In the genomic region with DNA sequence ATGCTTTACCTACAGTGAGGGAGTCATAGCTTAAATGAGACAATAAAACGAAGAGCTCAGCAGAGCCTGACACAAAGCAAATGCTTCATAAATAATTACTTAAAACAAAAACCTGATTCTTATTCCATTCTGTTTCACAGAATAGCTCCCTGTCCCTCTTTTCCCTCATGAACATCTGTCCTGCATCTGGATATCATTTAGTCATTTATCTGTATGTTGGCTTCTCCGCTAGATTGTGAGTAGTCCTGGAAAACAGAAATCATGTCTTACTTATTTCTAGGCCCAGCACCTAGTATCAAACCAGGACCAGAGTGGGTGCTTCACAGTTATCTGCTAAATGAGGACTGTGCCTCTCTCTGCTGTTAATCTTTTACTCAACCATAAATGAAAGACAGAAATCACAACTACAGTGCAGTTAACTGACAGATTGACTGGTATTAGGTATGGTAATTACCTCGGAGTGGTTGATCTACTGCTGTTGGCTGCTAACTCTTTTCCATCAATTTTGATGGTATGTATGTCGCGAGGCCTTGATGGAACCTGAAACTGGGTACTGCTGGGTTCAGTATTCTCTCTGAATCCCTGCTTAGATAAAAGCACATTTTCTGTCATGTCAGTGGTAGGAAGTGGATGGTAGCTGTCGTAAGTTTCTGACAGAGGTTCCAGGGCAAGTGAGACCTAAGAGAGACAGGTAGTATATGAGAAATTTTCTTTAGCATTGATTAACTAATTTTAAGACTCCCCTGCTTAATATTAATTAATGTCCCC, we compare ENCODE assay signal across 11 cellular contexts. TPM values are rescaled to one million over a fixed set of nuclear protein-coding genes. Genes with fewer than 3 reads are reported as not detected.
A peak's percentile ranks its signal among the peaks of the same experiment; 100 is the strongest.
DNase-seq lines count a peak whose midpoint lies in the region; ATAC-seq, FAIRE-seq and TF ChIP-seq lines count a peak whose summit lies in the region.
"Had no signal": no experiment of that assay in that cellular context is flagged by ENCODE, and none has a peak within 500 bp of the region (broad histone marks: within the 10 kb centered on the region; RNA-seq: fewer than 3 reads in every experiment).

No MANE protein-coding gene starts in this region.

- CTCF ChIA-PET in HepG2 (lab: Yijun Ruan, JAX; ENCODE audit: low intra/inter-chr PET ratio, low total read pairs) = no interaction called here
- CTCF ChIA-PET in H1 (lab: Charles Lee; ENCODE audit: partially characterized antibody) = no interaction called here

- 0 out of 2 replicates have a peak overlapping the region, but pooled peaks have one; percentile 9 for H3K9ac ChIP-seq in HepG2 (ENCODE audit: insufficient read depth, low read depth, low read length)
- H3K9ac ChIP-seq in H1 (replicated peaks in 1 of 4; ENCODE audit: extremely low read depth in 1 of 4, low read depth in 3 of 4, low read length in 3 of 4) = 0 out of 7 replicates have a peak overlapping the region, but pooled peaks of 2 of the 4 experiments have one; percentile 1 to 9

- peaks cover 32% of the 10 kb centered on the region for H3K4me1 ChIP-seq in HepG2 (ENCODE audit: insufficient read depth, low read length)
- H3K4me1 ChIP-seq in right lobe of liver = no peaks in the 10 kb centered on the region
- H3K4me1 ChIP-seq in H1 (replicated peaks in 1 of 4; ENCODE audit: control insufficient read depth in 3 of 4, insufficient read depth in 4 of 4, low read length in 3 of 4) = peaks cover 0 to 14% (median 7%) of the 10 kb centered on the region in 4 experiments; a peak in 6 of 7 replicates

- ATAC-seq in HepG2 = no peak; the same call in 2 of the 3 replicates
- no peak for ATAC-seq in right lobe of liver
- no peak for ATAC-seq in GM19324 (IDR thresholded peaks at IDR 0.05; ENCODE audit: low FRiP score, unreplicated experiment)
- no peak for ATAC-seq in GM21529 (IDR thresholded peaks at IDR 0.05; ENCODE audit: unreplicated experiment)
- ATAC-seq: activated naive CD8-positive, alpha-beta T cell treated with anti-CD3 and anti-CD28 coated beads, Interleukin-2, amount 50 U/mL, for 24 hours; naive thymus-derived CD8-positive, alpha-beta T cell; stimulated activated memory B cell treated with anti-CD40 and anti-IgM and Interleukin-4, amounts not matched to agents 10 μg/mL and 1 μg/mL and 100 μg/mL, for 72 hours had no signal

- H4K91ac ChIP-seq in H1 (replicated peaks; ENCODE audit: insufficient read length, low read length) = peak overlapping the region; percentile 34

- H2AK5ac ChIP-seq in H1 (ENCODE audit: low read depth, low read length) = peak overlapping the region; percentile 100

- H3K79me2 ChIP-seq in HepG2 (ENCODE audit: insufficient read depth, low read length) = no peaks in the 10 kb centered on the region
- no peaks in the 10 kb centered on the region for H3K79me2 ChIP-seq in H1 (ENCODE audit: control insufficient read depth in 1 of 2, insufficient read depth in 2 of 2, low read length in 2 of 2)

- WGBS in HepG2 (ENCODE audit: low lambda C conversion rate) = 95% methylated on average over 6 of the region's 6 CpGs
- WGBS in right lobe of liver (ENCODE audit: insufficient coverage, low coverage, low lambda C conversion rate, missing lambda C conversion rate) = 97% methylated on average over 6 of the region's 6 CpGs
- 86% methylated on average over 6 of the region's 6 CpGs; no CpG with 5 or more reads in 1 of the 2 experiments for WGBS in H1 (ENCODE audit: extremely low coverage in 1 of 2, insufficient coverage in 1 of 2, insufficient read length in 1 of 2, insufficient replicate concordance in 2 of 2, low coverage in 1 of 2, low lambda C conversion rate in 2 of 2, missing lambda C conversion rate in 1 of 2), 2 experiments

- H2BK20ac ChIP-seq in H1 (ENCODE audit: low read length) = no peak overlapping the region

- H3K9me3 ChIP-seq in HepG2 (ENCODE audit: low read length) (no peaks in the 10 kb centered on the region), right lobe of liver (no peaks in the 10 kb centered on the region), H1 (ENCODE audit: insufficient read depth in 2 of 2, low read depth in 1 of 2, low read length in 1 of 2) (no peaks in the 10 kb centered on the region), MG63 (peaks cover 3% of the 10 kb centered on the region)

- POLR2A ChIA-PET in HepG2 (lab: Yijun Ruan, JAX) (interaction anchor here (0.7 to 1.8 kb wide), 2 partner anchors 31 to 186 kb away, joined by 3 to 4 read pairs; a partner anchor contains a TSS), H1 (lab: Charles Lee; ENCODE audit: partially characterized antibody) (interaction anchor here (0.6 to 1.3 kb wide), 4 partner anchors 8 to 36 kb away, joined by 3 to 4 read pairs (median 3); no protein-coding TSS in a partner anchor)

- H2BK12ac ChIP-seq in H1 (ENCODE audit: low read depth, low read length) = peak overlapping the region; percentile 98

- no peak overlapping the region for H3K14ac ChIP-seq in H1 (ENCODE audit: insufficient read length)

- H4K5ac ChIP-seq in H1 (ENCODE audit: insufficient read length, low read depth, low read length) = peak overlapping the region; percentile 22

- no peak overlapping the region for H3K23ac ChIP-seq in H1 (ENCODE audit: insufficient read length)

- no peak overlapping the region for H2BK15ac ChIP-seq in H1 (ENCODE audit: low read length)

- H4K8ac ChIP-seq in H1 (ENCODE audit: extremely low read depth, insufficient read depth, low read length) = no peak overlapping the region

- TF ChIP-seq EP300 in HepG2 (IDR thresholded peaks at IDR 0.05; ENCODE audit: low read depth in 2 of 2, low read length in 2 of 2) (no peak), HepG2 (CRISPR knock-in tag; IDR thresholded peaks at IDR 0.05; ENCODE audit: borderline replicate concordance) (no peak), H1 (IDR thresholded peaks at IDR 0.05; ENCODE audit: borderline replicate concordance in 1 of 2, low read depth in 2 of 2, low read length in 2 of 2) (no peak)

- TF ChIP-seq RAD21 in HepG2 (CRISPR knock-in tag; IDR thresholded peaks at IDR 0.05) (no peak), H1 (IDR thresholded peaks at IDR 0.05 in 1 of 2, conservative IDR thresholded peaks at IDR 0.05 in 1 of 2; ENCODE audit: low read depth in 2 of 2, low read length in 2 of 2) (no peak)

- no peak for TF ChIP-seq CTCF in HepG2 (CRISPR knock-in tag; IDR thresholded peaks at IDR 0.05)
- TF ChIP-seq CTCF in right lobe of liver (IDR thresholded peaks at IDR 0.05) = no peak
- no peak for TF ChIP-seq CTCF in H1 (IDR thresholded peaks at IDR 0.05; ENCODE audit: control extremely low read depth in 1 of 3, insufficient read depth in 1 of 3, low read depth in 1 of 3, low read length in 3 of 3)

- H3K4me2 ChIP-seq in HepG2 (ENCODE audit: low read depth, low read length) = peak overlapping the region; percentile 3; the same call in 1 of the 2 replicates
- no peak overlapping the region for H3K4me2 ChIP-seq in H1 (ENCODE audit: insufficient read depth in 1 of 2, low read depth in 2 of 2, low read length in 2 of 2)

- H4K20me1 ChIP-seq in HepG2 (ENCODE audit: insufficient read depth, low read length) = no peaks in the 10 kb centered on the region
- H4K20me1 ChIP-seq in H1 (replicated peaks in 1 of 2; ENCODE audit: control insufficient read depth in 1 of 2, insufficient read depth in 2 of 2, low read length in 2 of 2) = no peaks in the 10 kb centered on the region

- peak overlapping the region; percentile 59 for H3K27ac ChIP-seq in HepG2 (ENCODE audit: extremely low read length, insufficient read depth, low read length)
- H3K27ac ChIP-seq in right lobe of liver = no peak overlapping the region
- peak overlapping the region; percentile 70 for H3K27ac ChIP-seq in H1 (ENCODE audit: low read depth, low read length)

- H3K36me3 ChIP-seq in HepG2 (replicated peaks in 1 of 2; ENCODE audit: control insufficient read depth in 1 of 2, insufficient read depth in 2 of 2, low read length in 2 of 2) (peaks cover 0 to 9% of the 10 kb centered on the region in 2 experiments; a peak in 2 of 5 replicates), right lobe of liver (peaks cover 0 to 2% (median 0%) of the 10 kb centered on the region in 4 donors), H1 (ENCODE audit: control insufficient read depth in 2 of 4, insufficient read depth in 4 of 4, low read length in 3 of 4) (peaks cover 0 to 30% (median 4%) of the 10 kb centered on the region in 4 experiments; a peak in 5 of 8 replicates), MG63 (peaks cover 21% of the 10 kb centered on the region)

- peak overlapping the region; percentile 97 for H2BK5ac ChIP-seq in H1 (ENCODE audit: low read depth, low read length)

- no peak overlapping the region for H3K18ac ChIP-seq in H1 (ENCODE audit: extremely low read depth, low read length)

- FAIRE-seq in HepG2 (lab: Jason Lieb, UNC) (no peak), H1 (lab: Jason Lieb, UNC) (no peak)

- no peaks in the 10 kb centered on the region for H3K23me2 ChIP-seq in H1 (ENCODE audit: low read depth, low read length)

- H3K56ac ChIP-seq in H1 (replicated peaks; ENCODE audit: insufficient read length, low read depth, low read length) = no peak overlapping the region

- no peak overlapping the region for H2BK120ac ChIP-seq in H1 (replicated peaks; ENCODE audit: low read depth, low read length)

- TF ChIP-seq POLR2A in HepG2 (IDR thresholded peaks at IDR 0.05; ENCODE audit: insufficient read depth in 1 of 2, low read depth in 2 of 2, low read length in 2 of 2) = no peak
- TF ChIP-seq POLR2A in right lobe of liver (IDR thresholded peaks at IDR 0.05) = no peak
- no peak for TF ChIP-seq POLR2A in H1 (IDR thresholded peaks at IDR 0.05; ENCODE audit: control extremely low read depth in 1 of 2, low read depth in 2 of 2, low read length in 2 of 2)

- H2AFZ ChIP-seq in HepG2 (ENCODE audit: low read length) = no peak overlapping the region
- no peak overlapping the region for H2AFZ ChIP-seq in H1 (ENCODE audit: low read length)

- H3K4me3 ChIP-seq in HepG2 (replicated peaks in 1 of 3; ENCODE audit: insufficient read depth in 1 of 3, low read depth in 2 of 3, low read length in 3 of 3) = no peak overlapping the region; a peak in 1 of 6 replicates
- H3K4me3 ChIP-seq in right lobe of liver = no peak overlapping the region
- H3K4me3 ChIP-seq in H1 (ENCODE audit: extremely low read depth in 1 of 4, insufficient read depth in 2 of 4, low read depth in 3 of 4, low read length in 4 of 4) = no peak overlapping the region
- no peak overlapping the region for H3K4me3 ChIP-seq in MG63

- H3K27me3 ChIP-seq in HepG2 (ENCODE audit: control insufficient read depth in 1 of 2, insufficient read depth in 2 of 2, low read length in 2 of 2) (no peaks in the 10 kb centered on the region), right lobe of liver (no peaks in the 10 kb centered on the region), H1 (replicated peaks in 1 of 4; ENCODE audit: control insufficient read depth in 3 of 4, extremely low read depth in 1 of 4, insufficient read depth in 3 of 4, low read length in 3 of 4) (no peaks in the 10 kb centered on the region), MG63 (no peaks in the 10 kb centered on the region)

- no peak overlapping the region for H3K4ac ChIP-seq in H1 (replicated peaks; ENCODE audit: insufficient read length, low read depth, low read length)

- intact Hi-C loops in HepG2 (cut with micrococcal nuclease; ENCODE audit: unreplicated experiment) (no loop called here), right lobe of liver (cut with DNase I) (no loop called here)

- H3K79me1 ChIP-seq in H1 (ENCODE audit: low read depth, low read length) = no peaks in the 10 kb centered on the region; the same call in 1 of the 2 replicates

- DNase-seq in HepG2 (ENCODE audit: low spot score) = no peak
- no peak for DNase-seq in right lobe of liver
- DNase-seq in H1 (ENCODE audit: low read depth in 1 of 2, low spot score in 2 of 2) = no peak
- DNase-seq in myocyte (ENCODE audit: low read depth) = peak; percentile 35
- no peak for DNase-seq in NCI-H2107 treated with DMSO at 0.1 percent for 48 hours (lab: John Stamatoyannopoulos, UW; ENCODE audit: unreplicated experiment)
- DNase-seq in MG63 = no peak
- DNase-seq: activated naive CD8-positive, alpha-beta T cell treated with anti-CD3 and anti-CD28 coated beads, Interleukin-2, amount 50 U/mL, for 24 hours; naive thymus-derived CD8-positive, alpha-beta T cell had no signal

- in situ Hi-C loops in HepG2 (cut with HindIII; ENCODE audit: extremely low pct_ligation_motif_present, low pct_unique_long_range_greater_than_20kb) = no loop called here

- BruUV-seq in HepG2 (replicated peaks; lab: Mats Ljungman, UMichigan) = TSS peak; percentile 97

RNA-seq across cellular contexts. Expression of a gene that starts 31.5 kb away (rescaled TPM):
- 6.4 and 8.0 TPM in 2 replicates for total RNA-seq in HepG2 (2016; rRNA removed; fragmentation: Illumina TruSeq; extraction: Trizol)
- 3.9 and 4.0 TPM in 2 replicates for total RNA-seq in HepG2 (2016; cell fraction: cytosol; rRNA removed; fragmentation: Illumina TruSeq; extraction: Trizol; ENCODE audit: low read depth)
- total RNA-seq in HepG2 (2016; cell fraction: insoluble cytoplasmic fraction; rRNA removed; fragmentation: Illumina TruSeq; extraction: Trizol) = 6.5 and 9.9 TPM in 2 replicates
- total RNA-seq in HepG2 (2016; cell fraction: membrane; rRNA removed; fragmentation: Illumina TruSeq; extraction: Trizol) = 6.9 and 8.1 TPM in 2 replicates
- 12.7 and 13.2 TPM in 2 replicates for total RNA-seq in HepG2 (2016; cell fraction: nucleus; rRNA removed; fragmentation: Illumina TruSeq; extraction: Trizol)
- polyA plus RNA-seq in HepG2 (2011; rRNA removed) = 5.5 and 6.2 TPM in 2 replicates
- polyA plus RNA-seq in HepG2 (2011; cell fraction: cytosol; rRNA removed) = 3.1 and 3.6 TPM in 2 replicates
- 6.4 and 6.5 TPM in 2 replicates for polyA plus RNA-seq in HepG2 (2011; cell fraction: nucleus; rRNA removed)
- 5.9 and 6.5 TPM in 2 replicates for polyA plus RNA-seq in HepG2 (2012)
- polyA plus RNA-seq in HepG2 (2016; cell fraction: cytosol; fragmentation: Illumina TruSeq; extraction: Trizol; ENCODE audit: low read depth) = 4.6 and 6.1 TPM in 2 replicates
- 8.1 and 10.7 TPM in 2 replicates for polyA plus RNA-seq in HepG2 (2016; cell fraction: insoluble cytoplasmic fraction; fragmentation: Illumina TruSeq; extraction: Trizol; ENCODE audit: low read depth)
- 7.1 and 8.2 TPM in 2 replicates for polyA plus RNA-seq in HepG2 (2016; cell fraction: membrane; fragmentation: Illumina TruSeq; extraction: Trizol; ENCODE audit: low read depth)
- polyA plus RNA-seq in HepG2 (2016; cell fraction: nucleus; fragmentation: Illumina TruSeq; extraction: Trizol; ENCODE audit: insufficient read depth, low read depth) = 12.8 and 14.8 TPM in 2 replicates
- 19.1 and 127 TPM in 2 replicates for polyA minus RNA-seq in HepG2 (2011; rRNA and poly(A)+ RNA removed; ENCODE audit: low replicate concordance)
- 5.9 and 7.7 TPM in 2 replicates for polyA minus RNA-seq in HepG2 (2011; cell fraction: cytosol; rRNA and poly(A)+ RNA removed)
- 20.1 and 22.3 TPM in 2 replicates for polyA minus RNA-seq in HepG2 (2011; cell fraction: nucleus; rRNA and poly(A)+ RNA removed)
- 1 to 10 TPM; 4.8 to 9.6 (median 7.4) TPM for total RNA-seq in right lobe of liver
- 28.7 and 29.1 TPM in 2 replicates for total RNA-seq in H1 (2021; fragmentation: NEBNext Ultra II Directional; extraction: Animal tissue kit (Norgen Biotek cat#: 25700))
- polyA plus RNA-seq in H1 (2011; rRNA removed) = 10.3 and 11.0 TPM in 2 replicates
- polyA plus RNA-seq in H1 (2011; cell fraction: cytosol; rRNA removed) = 10.8 TPM
- polyA plus RNA-seq in H1 (2011; cell fraction: nucleus; rRNA removed) = 19.2 TPM
- polyA plus RNA-seq in H1 (2012, experiment 1 of 2) = 13.3 to 20.5 TPM (median 18.6 TPM) in 4 replicates
- polyA plus RNA-seq in H1 (2012, experiment 2 of 2) = 2.6 TPM
- 11.8 TPM for polyA plus RNA-seq in H1 (2013, experiment 1 of 2)
- polyA plus RNA-seq in H1 (2013, experiment 2 of 2) = 9.9 TPM
- polyA minus RNA-seq in H1 (2011; rRNA and poly(A)+ RNA removed) = 53.0 and 60.2 TPM in 2 replicates
- polyA minus RNA-seq in H1 (2011; cell fraction: cytosol; rRNA and poly(A)+ RNA removed) = 23.8 TPM
- 42.6 TPM for polyA minus RNA-seq in H1 (2011; cell fraction: nucleus; rRNA and poly(A)+ RNA removed)
- 54.0 and 55.6 TPM in 2 replicates for total RNA-seq in myocyte
- polyA plus RNA-seq in myocyte (2012) = 28.6 TPM
- total RNA-seq in MG63 (2014; rRNA removed; shearing (Covaris generic); ENCODE audit: low replicate concordance) = 5.8 and 7.8 TPM in 2 replicates

RNA-seq across cellular contexts. Expression of a gene that starts 31.8 kb away (rescaled TPM):
- total RNA-seq in HepG2 (2016; rRNA removed; fragmentation: Illumina TruSeq; extraction: Trizol) (31.3 TPM in 2 replicates), right lobe of liver (10 to 100 TPM in 5 of 6 experiments, 1 to 10 TPM in 1; 8.9 to 18.9 (median 13.0) TPM), myocyte (217 and 282 TPM in 2 replicates)
- total RNA-seq in HepG2 (2016; cell fraction: cytosol; rRNA removed; fragmentation: Illumina TruSeq; extraction: Trizol; ENCODE audit: low read depth) = 7.4 and 7.8 TPM in 2 replicates
- 26.7 and 30.7 TPM in 2 replicates for total RNA-seq in HepG2 (2016; cell fraction: insoluble cytoplasmic fraction; rRNA removed; fragmentation: Illumina TruSeq; extraction: Trizol)
- 14.4 and 14.9 TPM in 2 replicates for total RNA-seq in HepG2 (2016; cell fraction: membrane; rRNA removed; fragmentation: Illumina TruSeq; extraction: Trizol)
- 25.1 and 28.0 TPM in 2 replicates for total RNA-seq in HepG2 (2016; cell fraction: nucleus; rRNA removed; fragmentation: Illumina TruSeq; extraction: Trizol)
- polyA plus RNA-seq in HepG2 (2011; rRNA removed) (44.2 and 56.0 TPM in 2 replicates), H1 (2011; rRNA removed) (55.1 and 66.8 TPM in 2 replicates)
- 50.5 and 57.4 TPM in 2 replicates for polyA plus RNA-seq in HepG2 (2011; cell fraction: cytosol; rRNA removed)
- polyA plus RNA-seq in HepG2 (2011; cell fraction: nucleus; rRNA removed) = 50.6 and 58.0 TPM in 2 replicates
- polyA plus RNA-seq in HepG2 (2012) = 32.9 and 37.6 TPM in 2 replicates
- 5.2 and 5.8 TPM in 2 replicates for polyA plus RNA-seq in HepG2 (2016; cell fraction: cytosol; fragmentation: Illumina TruSeq; extraction: Trizol; ENCODE audit: low read depth)
- polyA plus RNA-seq in HepG2 (2016; cell fraction: insoluble cytoplasmic fraction; fragmentation: Illumina TruSeq; extraction: Trizol; ENCODE audit: low read depth) = 38.0 and 47.1 TPM in 2 replicates
- polyA plus RNA-seq in HepG2 (2016; cell fraction: membrane; fragmentation: Illumina TruSeq; extraction: Trizol; ENCODE audit: low read depth) = 11.3 and 14.1 TPM in 2 replicates
- 36.6 and 41.2 TPM in 2 replicates for polyA plus RNA-seq in HepG2 (2016; cell fraction: nucleus; fragmentation: Illumina TruSeq; extraction: Trizol; ENCODE audit: insufficient read depth, low read depth)
- polyA minus RNA-seq in HepG2 (2011; rRNA and poly(A)+ RNA removed; ENCODE audit: low replicate concordance) = 59.3 and 103 TPM in 2 replicates
- polyA minus RNA-seq in HepG2 (2011; cell fraction: cytosol; rRNA and poly(A)+ RNA removed) = 34.3 and 38.3 TPM in 2 replicates
- polyA minus RNA-seq in HepG2 (2011; cell fraction: nucleus; rRNA and poly(A)+ RNA removed) = 65.1 and 67.1 TPM in 2 replicates
- total RNA-seq in H1 (2021; fragmentation: NEBNext Ultra II Directional; extraction: Animal tissue kit (Norgen Biotek cat#: 25700)) = 58.9 and 64.5 TPM in 2 replicates
- 46.8 TPM for polyA plus RNA-seq in H1 (2011; cell fraction: cytosol; rRNA removed)
- 86.4 TPM for polyA plus RNA-seq in H1 (2011; cell fraction: nucleus; rRNA removed)
- polyA plus RNA-seq in H1 (2012, experiment 1 of 2) = 39.1 to 43.6 TPM (median 40.1 TPM) in 4 replicates
- 37.3 TPM for polyA plus RNA-seq in H1 (2012, experiment 2 of 2)
- 49.0 TPM for polyA plus RNA-seq in H1 (2013, experiment 1 of 2)
- polyA plus RNA-seq in H1 (2013, experiment 2 of 2) = 53.0 TPM
- polyA minus RNA-seq in H1 (2011; rRNA and poly(A)+ RNA removed) = 42.5 and 56.3 TPM in 2 replicates
- 44.9 TPM for polyA minus RNA-seq in H1 (2011; cell fraction: cytosol; rRNA and poly(A)+ RNA removed)
- polyA minus RNA-seq in H1 (2011; cell fraction: nucleus; rRNA and poly(A)+ RNA removed) = 82.8 TPM
- polyA plus RNA-seq in myocyte (2012) = 267 TPM
- total RNA-seq in MG63 (2014; rRNA removed; shearing (Covaris generic); ENCODE audit: low replicate concordance) = 29.0 and 31.6 TPM in 2 replicates

Comparison
In these comparisons a context has a peak if more than half of its experiments do, and no peak if none do; other contexts are left out.
1. H3K27ac ChIP-seq: peak in HepG2 (single experiment) and H1 (single experiment); none in right lobe of liver (0 of 3).